In the genomic region with DNA sequence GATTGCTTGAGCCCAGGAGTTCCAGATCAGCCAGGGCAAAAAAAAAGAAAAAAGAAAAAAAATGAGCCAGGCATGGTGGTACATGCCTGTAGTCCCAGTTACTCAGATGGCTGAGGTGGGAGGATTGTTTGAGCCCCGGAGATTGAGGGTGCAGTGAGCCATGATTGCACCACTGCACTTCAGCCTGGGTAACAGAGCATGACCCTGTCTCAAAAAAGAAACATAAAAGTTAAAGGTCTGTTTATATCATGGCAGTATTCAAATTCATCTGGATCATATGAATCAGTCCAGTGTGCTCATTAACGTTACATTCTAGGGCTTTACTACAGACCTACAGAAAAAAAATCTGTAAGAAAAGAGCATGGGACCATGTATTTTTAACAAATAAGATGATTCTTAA, we compare ENCODE assay signal across 13 cellular contexts. TPM values are rescaled to one million over a fixed set of nuclear protein-coding genes. Genes with fewer than 3 reads are reported as not detected.
DNase-seq lines count a peak whose midpoint lies in the region; ATAC-seq lines count a peak whose summit lies in the region.
"Had no signal": no experiment of that assay in that cellular context is flagged by ENCODE, and none has a peak within 500 bp of the region (broad histone marks: within the 10 kb centered on the region; RNA-seq: fewer than 3 reads in every experiment).

No MANE protein-coding gene starts in this region.

- peak overlapping the region in 1 of 2 donors; percentile 15 for H3K4me3 Mint-ChIP-seq in stimulated activated naive B cell treated with anti-CD40 and anti-IgM and Interleukin-4, amounts not matched to agents 10 μg/mL and 1 μg/mL and 100 μg/mL, for 72 hours
- no peak overlapping the region for H3K4me3 Mint-ChIP-seq in activated CD4-positive, alpha-beta T cell treated with anti-CD3 and anti-CD28 coated beads for 36 hours
- H3K4me3 Mint-ChIP-seq: naive thymus-derived CD8-positive, alpha-beta T cell had no signal

- H3K9me3 Mint-ChIP-seq in stimulated activated naive B cell treated with anti-CD40 and anti-IgM and Interleukin-4, amounts not matched to agents 10 μg/mL and 1 μg/mL and 100 μg/mL, for 72 hours: peaks cover 1 to 4% of the 10 kb centered on the region in 2 donors
- no peaks in the 10 kb centered on the region for H3K9me3 Mint-ChIP-seq in activated CD4-positive, alpha-beta T cell treated with anti-CD3 and anti-CD28 coated beads for 36 hours (ENCODE audit: low read depth)

- ATAC-seq in GM19025 (IDR thresholded peaks at IDR 0.05; ENCODE audit: low read depth, unreplicated experiment): peak; percentile 45
- peak; percentile 73 for ATAC-seq in HG02642 (IDR thresholded peaks at IDR 0.05; ENCODE audit: poor library complexity, unreplicated experiment)
- ATAC-seq in HG03432 (IDR thresholded peaks at IDR 0.05; ENCODE audit: unreplicated experiment): peak; percentile 79
- ATAC-seq in stimulated activated naive B cell treated with anti-CD40 and anti-IgM and Interleukin-4, amounts not matched to agents 10 μg/mL and 1 μg/mL and 100 μg/mL, for 72 hours (replicated peaks): peak; percentile 61 to 72
- no peak for ATAC-seq in activated CD4-positive, alpha-beta T cell treated with anti-CD3 and anti-CD28 coated beads for 36 hours
- ATAC-seq: naive thymus-derived CD8-positive, alpha-beta T cell had no signal

- peaks cover 33 to 51% of the 10 kb centered on the region in 2 donors for H3K36me3 Mint-ChIP-seq in stimulated activated naive B cell treated with anti-CD40 and anti-IgM and Interleukin-4, amounts not matched to agents 10 μg/mL and 1 μg/mL and 100 μg/mL, for 72 hours
- H3K36me3 Mint-ChIP-seq in activated CD4-positive, alpha-beta T cell treated with anti-CD3 and anti-CD28 coated beads for 36 hours (ENCODE audit: low read depth): peaks cover 20% of the 10 kb centered on the region

- POLR2A ChIA-PET in activated CD4-positive, alpha-beta T cell treated with anti-CD3 and anti-CD28 coated beads for 36 hours (lab: Charles Lee): no interaction called here

- intact Hi-C loops in activated CD4-positive, alpha-beta T cell treated with anti-CD3 and anti-CD28 coated beads for 36 hours (cut with DNase I, micrococcal nuclease): no loop called here

- DNase-seq in stimulated activated naive B cell treated with anti-CD40 and anti-IgM and Interleukin-4, amounts not matched to agents 10 μg/mL and 1 μg/mL and 100 μg/mL, for 72 hours: no peak
- DNase-seq in SK-N-DZ (ENCODE audit: low spot score) (no peak), iPS-NIHi11 (ENCODE audit: low spot score) (no peak)
- DNase-seq in activated CD4-positive, alpha-beta T cell treated with anti-CD3 and anti-CD28 coated beads for 36 hours: no peak
- no peak for DNase-seq in activated CD8-positive, alpha-beta memory T cell treated with anti-CD3 and anti-CD28 coated beads, Interleukin-2, amount 50 U/mL, for 4 hours
- DNase-seq: amygdala; dermis blood vessel endothelial cell; naive thymus-derived CD8-positive, alpha-beta T cell; NCI-H510A treated with DMSO at 0.1 percent for 48 hours; SHP77 had no signal

- H3K4me1 Mint-ChIP-seq in stimulated activated naive B cell treated with anti-CD40 and anti-IgM and Interleukin-4, amounts not matched to agents 10 μg/mL and 1 μg/mL and 100 μg/mL, for 72 hours: peaks cover 38 to 64% of the 10 kb centered on the region in 2 donors
- H3K4me1 Mint-ChIP-seq in activated CD4-positive, alpha-beta T cell treated with anti-CD3 and anti-CD28 coated beads for 36 hours: peaks cover 23% of the 10 kb centered on the region

- peak overlapping the region; percentile 48 for H3K27ac Mint-ChIP-seq in stimulated activated naive B cell treated with anti-CD40 and anti-IgM and Interleukin-4, amounts not matched to agents 10 μg/mL and 1 μg/mL and 100 μg/mL, for 72 hours
- H3K27ac Mint-ChIP-seq in activated CD4-positive, alpha-beta T cell treated with anti-CD3 and anti-CD28 coated beads for 36 hours: no peak overlapping the region

- H3K27me3 Mint-ChIP-seq in stimulated activated naive B cell treated with anti-CD40 and anti-IgM and Interleukin-4, amounts not matched to agents 10 μg/mL and 1 μg/mL and 100 μg/mL, for 72 hours: no peaks in the 10 kb centered on the region
- no peaks in the 10 kb centered on the region for H3K27me3 Mint-ChIP-seq in activated CD4-positive, alpha-beta T cell treated with anti-CD3 and anti-CD28 coated beads for 36 hours
- H3K27me3 Mint-ChIP-seq: naive thymus-derived CD8-positive, alpha-beta T cell had no signal

- CTCF ChIA-PET in activated CD4-positive, alpha-beta T cell treated with anti-CD3 and anti-CD28 coated beads for 36 hours (lab: Charles Lee): no interaction called here

RNA-seq across cellular contexts. Expression of gene HSD17B12, which starts 13.9 kb away (rescaled TPM):
- 34.6 and 38.7 TPM in 2 replicates for polyA plus RNA-seq in SK-N-DZ (2014; cell fraction: cytosol; rRNA removed)
- polyA plus RNA-seq in SK-N-DZ (2014; cell fraction: nucleus; rRNA removed): 17.1 and 22.4 TPM in 2 replicates
- 10 to 100 TPM; 57.6 to 68.9 TPM for total RNA-seq in activated CD4-positive, alpha-beta T cell treated with anti-CD3 and anti-CD28 coated beads for 36 hours
